In genomic region chr1:226121587-226122400, GRCh38 we compare ENCODE assay signal across 1 cellular context.
TF ChIP-seq lines count a peak whose summit lies in the region.

No MANE protein-coding gene starts in this region.

TF ChIP-seq in HepG2, 621 proteins besides CTCF, POLR2A, EP300 and RAD21 (continued from another document and continues in another):
- TF ChIP-seq AKNA (CRISPR knock-in tag; IDR thresholded peaks at IDR 0.05; ENCODE audit: borderline replicate concordance) (no peak), ZNF615 (CRISPR knock-in tag; IDR thresholded peaks at IDR 0.05; ENCODE audit: borderline replicate concordance) (no peak), DDIT3 (CRISPR knock-in tag; IDR thresholded peaks at IDR 0.05) (no peak), ZNF33B (CRISPR knock-in tag; IDR thresholded peaks at IDR 0.05) (no peak), GATAD2A (CRISPR knock-in tag; IDR thresholded peaks at IDR 0.05) (no peak), NFIC (IDR thresholded peaks at IDR 0.05; ENCODE audit: low read length) (no peak), PRMT3 (CRISPR knock-in tag; IDR thresholded peaks at IDR 0.05; ENCODE audit: borderline replicate concordance, low read depth) (0 out of 2 replicates have a peak, but pooled peaks have one; percentile 49), FOXP1 (IDR thresholded peaks at IDR 0.05) (no peak), FOXP1 (CRISPR knock-in tag; IDR thresholded peaks at IDR 0.05) (no peak), LCORL (IDR thresholded peaks at IDR 0.05) (no peak), LCORL (CRISPR knock-in tag; IDR thresholded peaks at IDR 0.05) (peak; percentile 56), RELA (CRISPR knock-in tag; IDR thresholded peaks at IDR 0.05) (no peak), ZFAT (CRISPR knock-in tag; conservative IDR thresholded peaks at IDR 0.05) (no peak), ZNF567 (CRISPR knock-in tag; IDR thresholded peaks at IDR 0.05; ENCODE audit: borderline replicate concordance) (no peak), TIGD3 (CRISPR knock-in tag; IDR thresholded peaks at IDR 0.05; ENCODE audit: borderline replicate concordance) (no peak), KDM3A (CRISPR knock-in tag; IDR thresholded peaks at IDR 0.05; ENCODE audit: low read depth) (no peak), ZNF766 (CRISPR knock-in tag; IDR thresholded peaks at IDR 0.05; ENCODE audit: borderline replicate concordance) (0 out of 2 replicates have a peak, but pooled peaks have one; percentile 49), ZNF546 (CRISPR knock-in tag; conservative IDR thresholded peaks at IDR 0.05) (peak; percentile 35; the same call in 1 of the 2 replicates), HMGXB4 (CRISPR knock-in tag; IDR thresholded peaks at IDR 0.05; ENCODE audit: borderline replicate concordance in 1 of 2, low read depth in 1 of 2) (peak; percentile 69 to 74; a peak in 3 of 4 replicates), GTF3A (CRISPR knock-in tag; conservative IDR thresholded peaks at IDR 0.05) (no peak), SAP130 (CRISPR knock-in tag; IDR thresholded peaks at IDR 0.05; ENCODE audit: low read depth) (peak; percentile 52), ETV6 (CRISPR knock-in tag; conservative IDR thresholded peaks at IDR 0.05) (0 out of 2 replicates have a peak, but pooled peaks have one; percentile 50), BHLHE40 (IDR thresholded peaks at IDR 0.05; ENCODE audit: low read length) (no peak), MLLT10 (CRISPR knock-in tag; IDR thresholded peaks at IDR 0.05) (no peak), MLXIP (CRISPR knock-in tag; IDR thresholded peaks at IDR 0.05; ENCODE audit: borderline replicate concordance) (no peak), ZNF543 (CRISPR knock-in tag; IDR thresholded peaks at IDR 0.05) (peak; percentile 57; the same call in 1 of the 2 replicates), ERF (CRISPR knock-in tag; IDR thresholded peaks at IDR 0.05) (0 out of 2 replicates have a peak, but pooled peaks have one; percentile 53), SP1 (IDR thresholded peaks at IDR 0.05) (no peak), SP1 (CRISPR knock-in tag; IDR thresholded peaks at IDR 0.05) (no peak), E2F5 (CRISPR knock-in tag; conservative IDR thresholded peaks at IDR 0.05) (0 out of 2 replicates have a peak, but pooled peaks have one; percentile 15), ZKSCAN5 (CRISPR knock-in tag; IDR thresholded peaks at IDR 0.05) (no peak), CENPX (CRISPR knock-in tag; IDR thresholded peaks at IDR 0.05) (no peak), JUN (CRISPR knock-in tag; IDR thresholded peaks at IDR 0.05) (0 out of 2 replicates have a peak, but pooled peaks have one; percentile 24), SRF (IDR thresholded peaks at IDR 0.05; ENCODE audit: low read depth, low read length) (no peak), ZNF772 (CRISPR knock-in tag; IDR thresholded peaks at IDR 0.05) (peak; percentile 69; the same call in 1 of the 2 replicates), SATB2 (CRISPR knock-in tag; IDR thresholded peaks at IDR 0.05) (no peak), ZNF790 (CRISPR knock-in tag; IDR thresholded peaks at IDR 0.05; ENCODE audit: borderline replicate concordance) (peak; percentile 70; the same call in 1 of the 2 replicates), HNRNPH1 (optimal IDR thresholded peaks at IDR 0.05; ENCODE audit: low read depth, low read length) (no peak), REL (CRISPR knock-in tag; conservative IDR thresholded peaks at IDR 0.05) (no peak), ZNF713 (CRISPR knock-in tag; IDR thresholded peaks at IDR 0.05) (no peak), KLF9 (CRISPR knock-in tag; IDR thresholded peaks at IDR 0.05; ENCODE audit: low read depth) (no peak), YY1 (IDR thresholded peaks at IDR 0.05; ENCODE audit: insufficient read depth, insufficient replicate concordance, low read depth, low read length) (no peak), HDAC1 (CRISPR knock-in tag; IDR thresholded peaks at IDR 0.05) (0 out of 2 replicates have a peak, but pooled peaks have one; percentile 19), ZNF800 (CRISPR knock-in tag; IDR thresholded peaks at IDR 0.05) (no peak)
- TF ChIP-seq, protein P1, sequence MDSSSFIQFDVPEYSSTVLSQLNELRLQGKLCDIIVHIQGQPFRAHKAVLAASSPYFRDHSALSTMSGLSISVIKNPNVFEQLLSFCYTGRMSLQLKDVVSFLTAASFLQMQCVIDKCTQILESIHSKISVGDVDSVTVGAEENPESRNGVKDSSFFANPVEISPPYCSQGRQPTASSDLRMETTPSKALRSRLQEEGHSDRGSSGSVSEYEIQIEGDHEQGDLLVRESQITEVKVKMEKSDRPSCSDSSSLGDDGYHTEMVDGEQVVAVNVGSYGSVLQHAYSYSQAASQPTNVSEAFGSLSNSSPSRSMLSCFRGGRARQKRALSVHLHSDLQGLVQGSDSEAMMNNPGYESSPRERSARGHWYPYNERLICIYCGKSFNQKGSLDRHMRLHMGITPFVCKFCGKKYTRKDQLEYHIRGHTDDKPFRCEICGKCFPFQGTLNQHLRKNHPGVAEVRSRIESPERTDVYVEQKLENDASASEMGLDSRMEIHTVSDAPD (CRISPR knock-in tag; IDR thresholded peaks at IDR 0.05) = no peak
- TF ChIP-seq, protein P2, sequence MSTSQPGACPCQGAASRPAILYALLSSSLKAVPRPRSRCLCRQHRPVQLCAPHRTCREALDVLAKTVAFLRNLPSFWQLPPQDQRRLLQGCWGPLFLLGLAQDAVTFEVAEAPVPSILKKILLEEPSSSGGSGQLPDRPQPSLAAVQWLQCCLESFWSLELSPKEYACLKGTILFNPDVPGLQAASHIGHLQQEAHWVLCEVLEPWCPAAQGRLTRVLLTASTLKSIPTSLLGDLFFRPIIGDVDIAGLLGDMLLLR (CRISPR knock-in tag; IDR thresholded peaks at IDR 0.05) = peak; percentile 20; the same call in 1 of the 2 replicates
- TF ChIP-seq, protein P3, sequence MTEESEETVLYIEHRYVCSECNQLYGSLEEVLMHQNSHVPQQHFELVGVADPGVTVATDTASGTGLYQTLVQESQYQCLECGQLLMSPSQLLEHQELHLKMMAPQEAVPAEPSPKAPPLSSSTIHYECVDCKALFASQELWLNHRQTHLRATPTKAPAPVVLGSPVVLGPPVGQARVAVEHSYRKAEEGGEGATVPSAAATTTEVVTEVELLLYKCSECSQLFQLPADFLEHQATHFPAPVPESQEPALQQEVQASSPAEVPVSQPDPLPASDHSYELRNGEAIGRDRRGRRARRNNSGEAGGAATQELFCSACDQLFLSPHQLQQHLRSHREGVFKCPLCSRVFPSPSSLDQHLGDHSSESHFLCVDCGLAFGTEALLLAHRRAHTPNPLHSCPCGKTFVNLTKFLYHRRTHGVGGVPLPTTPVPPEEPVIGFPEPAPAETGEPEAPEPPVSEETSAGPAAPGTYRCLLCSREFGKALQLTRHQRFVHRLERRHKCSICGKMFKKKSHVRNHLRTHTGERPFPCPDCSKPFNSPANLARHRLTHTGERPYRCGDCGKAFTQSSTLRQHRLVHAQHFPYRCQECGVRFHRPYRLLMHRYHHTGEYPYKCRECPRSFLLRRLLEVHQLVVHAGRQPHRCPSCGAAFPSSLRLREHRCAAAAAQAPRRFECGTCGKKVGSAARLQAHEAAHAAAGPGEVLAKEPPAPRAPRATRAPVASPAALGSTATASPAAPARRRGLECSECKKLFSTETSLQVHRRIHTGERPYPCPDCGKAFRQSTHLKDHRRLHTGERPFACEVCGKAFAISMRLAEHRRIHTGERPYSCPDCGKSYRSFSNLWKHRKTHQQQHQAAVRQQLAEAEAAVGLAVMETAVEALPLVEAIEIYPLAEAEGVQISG (CRISPR knock-in tag; IDR thresholded peaks at IDR 0.05) = peak; percentile 72
